In genomic region chr3:182521339-182521738, GRCh38 we compare ENCODE assay signal across 17 cellular contexts.
DNase-seq lines count a peak whose midpoint lies in the region; ATAC-seq and TF ChIP-seq lines count a peak whose summit lies in the region.
"Had no signal": no experiment of that assay in that cellular context is flagged by ENCODE, and none has a peak within 500 bp of the region (broad histone marks: within the 10 kb centered on the region; RNA-seq: fewer than 3 reads in every experiment).

No MANE protein-coding gene starts in this region.

- no peaks in the 10 kb centered on the region for H3K4me1 Mint-ChIP-seq in HFFc6 (ENCODE audit: low read depth)
- H3K4me1 Mint-ChIP-seq: T-cell had no signal

- no peak overlapping the region for H3K27ac Mint-ChIP-seq in HFFc6
- H3K27ac Mint-ChIP-seq: T-cell had no signal

- H2AFZ ChIP-seq in OCI-LY7 (ENCODE audit: low read length) = peak overlapping the region; percentile 55

- DNase-seq in OCI-LY7 (ENCODE audit: low spot score) (peak; percentile 41), hypothalamus (lab: John Stamatoyannopoulos, UW) (no peak), lower lobe of right lung (no peak), HFFc6 (no peak)
- DNase-seq: NCI-H1436 treated with DMSO at 0.1 percent for 48 hours, NCI-H2081, NCI-H510A treated with DMSO at 0.1 percent for 48 hours, SHP77, SK-N-SH, T-cell, T-helper 9 cell had no signal

- ATAC-seq in GM18519 (IDR thresholded peaks at IDR 0.05; ENCODE audit: low FRiP score, unreplicated experiment) (peak; percentile 93), GM21529 (IDR thresholded peaks at IDR 0.05; ENCODE audit: unreplicated experiment) (peak; percentile 59), HG03025 (IDR thresholded peaks at IDR 0.05; ENCODE audit: low FRiP score, unreplicated experiment) (peak; percentile 72), lower lobe of right lung (no peak), HG03175 (IDR thresholded peaks at IDR 0.05; ENCODE audit: unreplicated experiment) (no peak)
- ATAC-seq: K562, T-cell had no signal

- no peaks in the 10 kb centered on the region for H3K27me3 ChIP-seq in lower lobe of right lung (ENCODE audit: low read depth)

- H3K4me3 ChIP-seq in OCI-LY7 (ENCODE audit: low read depth, low read length, poor library complexity, severe bottlenecking) (no peak overlapping the region), lower lobe of right lung (no peak overlapping the region)
- H3K4me3 ChIP-seq: HAP-1, K562 had no signal

- no peaks in the 10 kb centered on the region for H3K36me3 Mint-ChIP-seq in HFFc6 (ENCODE audit: low read depth)
- H3K36me3 Mint-ChIP-seq: T-cell had no signal

- no peaks in the 10 kb centered on the region for H3K79me2 ChIP-seq in OCI-LY7 (ENCODE audit: insufficient read depth, low read depth, low read length)

- H3K36me3 ChIP-seq in OCI-LY7 (ENCODE audit: insufficient read depth, low read length) = no peaks in the 10 kb centered on the region
- no peaks in the 10 kb centered on the region for H3K36me3 ChIP-seq in lower lobe of right lung
- H3K36me3 ChIP-seq: HAP-1 had no signal

- TF ChIP-seq CTCF in OCI-LY7 (conservative IDR thresholded peaks at IDR 0.05; ENCODE audit: low read length) (no peak), lower lobe of right lung (IDR thresholded peaks at IDR 0.05) (no peak), HFFc6 (IDR thresholded peaks at IDR 0.05) (no peak)

- peaks cover 23% of the 10 kb centered on the region for H3K9me3 Mint-ChIP-seq in HFFc6
- H3K9me3 Mint-ChIP-seq: T-cell had no signal

- H3K27me3 Mint-ChIP-seq in HFFc6 (ENCODE audit: insufficient read depth) = no peaks in the 10 kb centered on the region
- H3K27me3 Mint-ChIP-seq: T-cell had no signal

- H3K9me3 ChIP-seq in OCI-LY7 (ENCODE audit: low read length) (no peaks in the 10 kb centered on the region), lower lobe of right lung (no peaks in the 10 kb centered on the region)
- H3K9me3 ChIP-seq: HAP-1, SK-N-SH had no signal

- H3K4me3 Mint-ChIP-seq in HFFc6 = no peak overlapping the region
- H3K4me3 Mint-ChIP-seq: T-cell had no signal

- intact Hi-C loops in OCI-LY7 (cut with micrococcal nuclease; ENCODE audit: unreplicated experiment) = no loop called here
- intact Hi-C loops in lower lobe of right lung (cut with DNase I) = no loop called here

- no peak overlapping the region for H3K27ac ChIP-seq in OCI-LY7 (ENCODE audit: low read depth, low read length, poor library complexity, severe bottlenecking)
- H3K27ac ChIP-seq in lower lobe of right lung = no peak overlapping the region

- no peaks in the 10 kb centered on the region for H3K9me2 ChIP-seq in OCI-LY7 (ENCODE audit: insufficient read depth, low read length)
- H3K9me2 ChIP-seq: SK-N-SH had no signal

- POLR2A ChIA-PET in OCI-LY7 (lab: Charles Lee) = interaction anchor here (0.6 to 4.3 kb wide), 6 partner anchors 10 to 191 kb away, joined by 3 to 20 read pairs (median 4); no protein-coding TSS in a partner anchor

- BruUV-seq in OCI-LY7 (replicated peaks; lab: Mats Ljungman, UMichigan) = no TSS peak

- CTCF ChIA-PET in OCI-LY7 (lab: Charles Lee; ENCODE audit: unreplicated experiment) = no interaction called here

- H3K4me2 ChIP-seq in OCI-LY7 (ENCODE audit: low read length) = peak overlapping the region; percentile 36
- H3K4me2 ChIP-seq: SK-N-SH had no signal

- H3K4me1 ChIP-seq in OCI-LY7 (ENCODE audit: insufficient read depth, low read length, poor library complexity, severe bottlenecking) = peaks cover 34% of the 10 kb centered on the region
- H3K4me1 ChIP-seq in lower lobe of right lung = no peaks in the 10 kb centered on the region
- H3K4me1 ChIP-seq: HAP-1 had no signal

- H4K20me1 ChIP-seq in OCI-LY7 (ENCODE audit: insufficient read depth, low read length) = no peaks in the 10 kb centered on the region

Comparison
In these comparisons a context has a peak if more than half of its experiments do, and no peak if none do; other contexts are left out.
1. ATAC-seq: peak in GM18519 (single experiment), GM21529 (single experiment) and HG03025 (single experiment); none in lower lobe of right lung (0 of 2) and HG03175 (single experiment).